12 cellular contexts compared by ENCODE assay signal in genomic region chr10:131983780-131984179, GRCh38. TPM values are rescaled to one million over a fixed set of nuclear protein-coding genes. Genes with fewer than 3 reads are reported as not detected.
DNase-seq lines count a peak whose midpoint lies in the region; ATAC-seq and TF ChIP-seq lines count a peak whose summit lies in the region.
"Had no signal": no experiment of that assay in that cellular context is flagged by ENCODE, and none has a peak within 500 bp of the region (broad histone marks: within the 10 kb centered on the region; RNA-seq: fewer than 3 reads in every experiment).

No MANE protein-coding gene starts in this region.

- H3K4me1 ChIP-seq in upper lobe of left lung = peaks cover 9 to 36% (median 24%) of the 10 kb centered on the region in 4 donors

- no peak for TF ChIP-seq CTCF in upper lobe of left lung (IDR thresholded peaks at IDR 0.05)

- no peak overlapping the region for H3K4me3 ChIP-seq in upper lobe of left lung
- H3K4me3 ChIP-seq: left ventricle myocardium inferior had no signal

- no peak for ATAC-seq in upper lobe of left lung (ENCODE audit: low FRiP score in 2 of 2)
- ATAC-seq in HG03280 (IDR thresholded peaks at IDR 0.05; ENCODE audit: unreplicated experiment) = no peak
- ATAC-seq in SK-N-SH treated with all-trans-retinoic acid at 6 μM for 48 hours = no peak
- ATAC-seq: stimulated activated naive CD8-positive, alpha-beta T cell treated with anti-CD3 and anti-CD28 coated beads, Interleukin-15, amount 100 ng/mL, for 72 hours had no signal

- DNase-seq in COLO668 (lab: John Stamatoyannopoulos, UW; ENCODE audit: unreplicated experiment) (peak; percentile 8), NCI-H460 (ENCODE audit: extremely low read depth, low read depth) (peak; percentile 51), dermis microvascular lymphatic vessel endothelial cell (ENCODE audit: low read depth in 2 of 2) (peak; percentile 33 to 71), non-pigmented ciliary epithelial cell (ENCODE audit: low read depth) (peak; percentile 93), hypothalamus (lab: John Stamatoyannopoulos, UW) (no peak), upper lobe of left lung (no peak)
- DNase-seq: left ventricle myocardium inferior; NCI-H1105 treated with DMSO at 0.1 percent for 48 hours; stimulated activated CD4-positive, alpha-beta T cell treated with anti-CD3 and anti-CD28 coated beads, Interleukin-12 subunit alpha, Interleukin-12 subunit beta, amount 100 ng/mL, for 4 hours; stimulated activated naive CD8-positive, alpha-beta T cell treated with anti-CD3 and anti-CD28 coated beads, Interleukin-15, amount 100 ng/mL, for 72 hours had no signal

- H3K9me3 ChIP-seq in upper lobe of left lung = no peaks in the 10 kb centered on the region
- H3K9me3 ChIP-seq: left ventricle myocardium inferior had no signal

- TF ChIP-seq POLR2A in upper lobe of left lung (IDR thresholded peaks at IDR 0.05) = no peak

- H3K36me3 ChIP-seq in upper lobe of left lung = no peaks in the 10 kb centered on the region
- H3K36me3 ChIP-seq: left ventricle myocardium inferior had no signal

- WGBS in upper lobe of left lung, 2 donors = 81 to 87% methylated on average over 6 of the region's 6 CpGs

- H3K27me3 ChIP-seq in upper lobe of left lung = no peaks in the 10 kb centered on the region

- TF ChIP-seq EP300 in upper lobe of left lung (IDR thresholded peaks at IDR 0.05) = no peak

- no peak overlapping the region for H3K27ac ChIP-seq in upper lobe of left lung
- H3K27ac ChIP-seq: left ventricle myocardium inferior had no signal

TF ChIP-seq in SK-N-SH treated with all-trans-retinoic acid at 6 μM for 48 hours, 23 proteins besides CTCF, POLR2A, EP300 and RAD21:
- TF ChIP-seq ZFP3 (CRISPR knock-in tag; IDR thresholded peaks at IDR 0.05) = no peak
- TF ChIP-seq ESRRG (CRISPR knock-in tag; IDR thresholded peaks at IDR 0.05) = no peak
- no peak for TF ChIP-seq ZNF565 (CRISPR knock-in tag; conservative IDR thresholded peaks at IDR 0.05; ENCODE audit: low read depth)

RNA-seq across cellular contexts. Expression of gene BNIP3, which starts 2.1 kb away (rescaled TPM):
- 219 and 282 TPM in 2 replicates for total RNA-seq in NCI-H460 (2014; rRNA removed; shearing (Covaris generic))
- polyA plus RNA-seq in NCI-H460 (2014; cell fraction: nucleus; rRNA removed) = 77.9 and 99.4 TPM in 2 replicates
- 25.3 and 32.9 TPM in 2 replicates for total RNA-seq in dermis microvascular lymphatic vessel endothelial cell
- total RNA-seq in upper lobe of left lung = 100 to 1,000 TPM in 1 of 6 donors, 10 to 100 TPM in 5; 34.6 to 114 (median 51.9) TPM

Comparison
In these comparisons a context has a peak if more than half of its experiments do, and no peak if none do; other contexts are left out.
1. DNase-seq: peak in COLO668 (single experiment), NCI-H460 (single experiment), dermis microvascular lymphatic vessel endothelial cell (2 of 2) and non-pigmented ciliary epithelial cell (single experiment); none in hypothalamus (0 of 51) and upper lobe of left lung (0 of 2).